In the genomic region with DNA sequence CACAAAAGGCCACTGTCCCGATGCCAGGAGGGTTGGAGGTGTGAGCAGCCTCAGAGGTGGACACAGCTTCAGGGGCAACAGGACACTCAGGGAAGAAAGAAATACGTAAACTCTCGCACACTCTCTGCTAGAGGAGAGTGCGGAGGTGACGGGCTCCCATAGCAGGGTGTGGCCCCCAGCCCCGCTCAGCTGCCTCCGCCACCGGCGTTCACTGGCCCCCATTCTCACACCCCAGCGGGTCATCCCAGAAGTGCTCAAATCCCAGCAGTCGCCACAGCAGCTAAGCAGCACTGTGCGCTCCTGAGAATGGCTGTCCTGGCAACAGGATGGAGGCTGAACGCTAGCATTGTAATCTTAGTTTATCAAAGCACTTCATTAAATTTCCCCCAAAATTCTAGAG, we compare ENCODE assay signal across 6 cellular contexts.
"Had no signal": no experiment of that assay in that cellular context is flagged by ENCODE, and none has a peak within 500 bp of the region (broad histone marks: within the 10 kb centered on the region; RNA-seq: fewer than 3 reads in every experiment).

No MANE protein-coding gene starts in this region.

- DNase-seq: H9, HCEC 1CT, IMR-90 had no signal

- H3K9me3 Mint-ChIP-seq: H9 had no signal

- H3K4me3 ChIP-seq: GM23338, K562 had no signal

- H3K4me1 Mint-ChIP-seq: GM23338, H9 had no signal

- FAIRE-seq: HTR-8/SVneo, K562 had no signal

- H2AFZ ChIP-seq: GM23338 had no signal

- H3K27ac Mint-ChIP-seq: GM23338, H9 had no signal

- H3K4me2 ChIP-seq: GM23338 had no signal

- H3K4me3 Mint-ChIP-seq: GM23338, H9 had no signal
